In the genomic region with DNA sequence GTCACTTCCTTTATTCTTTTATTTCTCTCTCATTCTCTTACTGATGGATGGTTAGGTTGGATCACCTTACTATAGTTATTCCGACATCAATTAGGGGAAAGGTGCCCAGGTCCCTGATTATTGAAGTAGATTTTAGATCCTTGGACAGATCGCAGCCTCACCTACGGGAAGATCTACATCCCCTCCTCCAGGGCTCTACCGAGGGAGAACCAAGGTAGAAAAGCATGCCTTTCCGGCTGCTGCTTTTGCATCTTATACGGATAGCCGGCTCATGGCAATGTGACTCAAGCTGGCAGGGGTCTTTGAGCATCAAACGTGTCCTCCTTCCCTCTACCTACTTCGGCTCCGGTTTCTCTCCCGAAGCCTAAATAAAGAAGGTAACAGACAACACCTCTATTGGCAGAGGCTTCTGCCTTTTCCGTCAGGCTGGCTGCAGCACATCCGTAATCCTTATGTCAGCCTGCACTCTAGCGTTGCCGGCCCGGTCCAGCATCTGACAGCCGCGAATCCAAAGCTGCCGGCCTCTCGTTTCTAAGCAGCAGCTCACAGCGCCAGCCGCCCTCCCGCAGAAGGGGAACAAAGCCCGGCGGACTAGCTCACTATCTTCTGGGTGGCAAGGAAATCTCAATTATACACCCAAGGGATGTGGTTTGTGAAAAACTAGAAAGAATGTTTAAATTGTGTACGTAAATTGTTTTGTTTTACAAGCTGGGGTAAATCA, we compare ENCODE assay signal across 8 cellular contexts. TPM values are rescaled to one million over a fixed set of nuclear protein-coding genes. Genes with fewer than 3 reads are reported as not detected.
DNase-seq lines count a peak whose midpoint lies in the region; ATAC-seq and TF ChIP-seq lines count a peak whose summit lies in the region.

No MANE protein-coding gene starts in this region.

- intact Hi-C loops in left colon (cut with DNase I, micrococcal nuclease) = no loop called here

- H3K4me1 ChIP-seq in tibial nerve = peaks cover 0 to 34% (median 3%) of the 10 kb centered on the region in 4 donors

- H3K36me3 ChIP-seq in tibial nerve = no peaks in the 10 kb centered on the region

- TF ChIP-seq CTCF in choroid plexus epithelial cell (conservative IDR thresholded peaks at IDR 0.05; ENCODE audit: low read depth, low read length) (peak; percentile 59), tibial nerve (IDR thresholded peaks at IDR 0.05) (peak in 3 of 5 experiments; percentile 26 to 43 (median 37))

- no peak overlapping the region for H3K27ac ChIP-seq in tibial nerve

- DNase-seq in activated CD4-positive, alpha-beta T cell treated with anti-CD3 and anti-CD28 coated beads, Interleukin-2, amount 50 U/mL, for 48 hours = peak; percentile 3 to 4
- DNase-seq in activated CD4-positive, alpha-beta T cell treated with anti-CD3 and anti-CD28 coated beads for 1 hour = no peak
- peak; percentile 44 for DNase-seq in NCI-H2227 treated with DMSO at 0.1 percent for 48 hours (lab: John Stamatoyannopoulos, UW)
- peak; percentile 57 for DNase-seq in choroid plexus epithelial cell (ENCODE audit: low read depth)
- DNase-seq in left colon = peak in 1 of 2 donors; percentile 34
- peak; percentile 47 to 51 for DNase-seq in tibial nerve (ENCODE audit: low spot score in 2 of 2)
- no peak for DNase-seq in stimulated activated naive CD4-positive, alpha-beta T cell (lab: John Stamatoyannopoulos, UW)

- H3K4me3 ChIP-seq in choroid plexus epithelial cell (ENCODE audit: low read depth, low read length) (no peak overlapping the region), tibial nerve (no peak overlapping the region)

- 7 to 10% methylated on average over 26 of the region's 26 CpGs for WGBS in tibial nerve, 2 donors

- no peak for TF ChIP-seq EP300 in tibial nerve (IDR thresholded peaks at IDR 0.05)

- peak; percentile 26 for ATAC-seq in left colon
- ATAC-seq in GM19452 (IDR thresholded peaks at IDR 0.05; ENCODE audit: unreplicated experiment) = no peak

- H3K9me3 ChIP-seq in tibial nerve = no peaks in the 10 kb centered on the region

- H3K27me3 ChIP-seq in tibial nerve = peaks cover 0 to 21% of the 10 kb centered on the region in 2 donors

- no peak for TF ChIP-seq POLR2A in tibial nerve (IDR thresholded peaks at IDR 0.05)

RNA-seq across cellular contexts. Expression of a gene that starts 46.9 kb away (rescaled TPM):
- total RNA-seq in left colon (under 1 TPM; 0.09 to 0.17 TPM), tibial nerve (1 to 10 TPM in 3 of 4 donors, under 1 TPM in 1; 0.66 to 2.1 (median 1.4) TPM)

Comparison
In these comparisons a context has a peak if more than half of its experiments do, and no peak if none do; other contexts are left out.
1. DNase-seq: peak in activated CD4-positive, alpha-beta T cell treated with anti-CD3 and anti-CD28 coated beads, Interleukin-2, amount 50 U/mL, for 48 hours (2 of 2), NCI-H2227 treated with DMSO at 0.1 percent for 48 hours (single experiment), choroid plexus epithelial cell (single experiment) and tibial nerve (2 of 2); none in activated CD4-positive, alpha-beta T cell treated with anti-CD3 and anti-CD28 coated beads for 1 hour (single experiment) and stimulated activated naive CD4-positive, alpha-beta T cell (0 of 6).